ENCODE assay signal across 13 cellular contexts in genomic region chr2:20151116-20151571, GRCh38.
DNase-seq lines count a peak whose midpoint lies in the region; ATAC-seq and TF ChIP-seq lines count a peak whose summit lies in the region.
"Had no signal": no experiment of that assay in that cellular context is flagged by ENCODE, and none has a peak within 500 bp of the region (broad histone marks: within the 10 kb centered on the region; RNA-seq: fewer than 3 reads in every experiment).

No MANE protein-coding gene starts in this region.

- TF ChIP-seq CTCF in GM12864 (IDR thresholded peaks at IDR 0.05; ENCODE audit: low read depth, low read length, missing control alignments) (no peak), endodermal cell (conservative IDR thresholded peaks at IDR 0.05) (no peak), BE2C (IDR thresholded peaks at IDR 0.05; ENCODE audit: low read depth, low read length) (no peak)

- 72% methylated on average over 5 of the region's 5 CpGs; no CpG with 5 or more reads in 1 of the 2 experiments for WGBS in endodermal cell (ENCODE audit: insufficient coverage in 1 of 2, insufficient read length in 1 of 2), 2 experiments

- H3K27me3 Mint-ChIP-seq in endodermal cell (ENCODE audit: insufficient read depth), result no peaks in the 10 kb centered on the region

- H3K9ac ChIP-seq in endodermal cell (ENCODE audit: extremely low read depth, low read length, poor library complexity, severe bottlenecking), result no peak overlapping the region

- no peaks in the 10 kb centered on the region for H3K36me3 Mint-ChIP-seq in endodermal cell (ENCODE audit: low read depth)

- H3K27ac Mint-ChIP-seq in endodermal cell, result no peak overlapping the region

- H3K4me1 Mint-ChIP-seq in endodermal cell, result peaks cover 34% of the 10 kb centered on the region

- ATAC-seq in GM21447 (IDR thresholded peaks at IDR 0.05; ENCODE audit: unreplicated experiment) (peak; percentile 80), HG03159 (IDR thresholded peaks at IDR 0.05; ENCODE audit: unreplicated experiment) (peak; percentile 61)
- ATAC-seq: pancreas had no signal

- DNase-seq in GM12864 (ENCODE audit: low read depth), result peak; percentile 75
- peak; percentile 43 for DNase-seq in endodermal cell
- DNase-seq in NCI-H1105 (lab: John Stamatoyannopoulos, UW), result no peak
- DNase-seq in SK-N-DZ (ENCODE audit: low spot score), result no peak
- no peak for DNase-seq in BE2C
- DNase-seq in stimulated activated CD4-positive, alpha-beta T cell treated with anti-CD3 and anti-CD28 coated beads, Interleukin-2, amount 100 ng/mL, for 48 hours, result no peak
- DNase-seq: activated CD8-positive, alpha-beta memory T cell treated with anti-CD3 and anti-CD28 coated beads for 24 hours; NCI-H1092; pancreas; stimulated activated CD4-positive, alpha-beta T cell treated with anti-CD3 and anti-CD28 coated beads, Interleukin-4, amount 100 ng/mL, for 1 hour had no signal

- no peaks in the 10 kb centered on the region for H3K9me3 Mint-ChIP-seq in endodermal cell

- no peaks in the 10 kb centered on the region for H3K9me3 ChIP-seq in endodermal cell (ENCODE audit: control insufficient read depth, low read length)
- H3K9me3 ChIP-seq in BE2C, result no peaks in the 10 kb centered on the region
- H3K9me3 ChIP-seq: pancreas had no signal

- H3K4me1 ChIP-seq in endodermal cell (ENCODE audit: control insufficient read depth, insufficient read depth, low read length) (peaks cover 3% of the 10 kb centered on the region), BE2C (peaks cover 7% of the 10 kb centered on the region)

- no peaks in the 10 kb centered on the region for H3K36me3 ChIP-seq in endodermal cell (ENCODE audit: control insufficient read depth, insufficient read depth, low read length)
- H3K36me3 ChIP-seq in BE2C, result no peaks in the 10 kb centered on the region
- H3K36me3 ChIP-seq: pancreas had no signal

- H3K27me3 ChIP-seq in endodermal cell (ENCODE audit: control insufficient read depth, insufficient read depth, low read length, poor library complexity, severe bottlenecking) (no peaks in the 10 kb centered on the region), BE2C (no peaks in the 10 kb centered on the region)
- H3K27me3 ChIP-seq: pancreas had no signal

- H3K27ac ChIP-seq in endodermal cell (ENCODE audit: low read depth, low read length), result peak overlapping the region; percentile 19
- H3K27ac ChIP-seq: HL-60, pancreas had no signal

- H3K4me3 ChIP-seq in GM12864 (ENCODE audit: low read depth, low read length) (no peak overlapping the region; the same call in none of the 2 replicates), endodermal cell (ENCODE audit: low read length) (no peak overlapping the region), BE2C (ENCODE audit: low read depth, low read length) (no peak overlapping the region)
- H3K4me3 ChIP-seq: pancreas had no signal

- no peak overlapping the region for H3K4me3 Mint-ChIP-seq in endodermal cell

Comparison
In these comparisons a context has a peak if more than half of its experiments do, and no peak if none do; other contexts are left out.
1. DNase-seq: peak in GM12864 (single experiment) and endodermal cell (single experiment); none in NCI-H1105 (single experiment), SK-N-DZ (single experiment), BE2C (single experiment) and stimulated activated CD4-positive, alpha-beta T cell treated with anti-CD3 and anti-CD28 coated beads, Interleukin-2, amount 100 ng/mL, for 48 hours (0 of 2).